Comparison of ENCODE assay signal across 14 cellular contexts in genomic region chr14:71803539-71804260, GRCh38.
DNase-seq lines count a peak whose midpoint lies in the region; ATAC-seq, FAIRE-seq and TF ChIP-seq lines count a peak whose summit lies in the region.
"Had no signal": no experiment of that assay in that cellular context is flagged by ENCODE, and none has a peak within 500 bp of the region (broad histone marks: within the 10 kb centered on the region; RNA-seq: fewer than 3 reads in every experiment).

No MANE protein-coding gene starts in this region.

- no peak for FAIRE-seq in bronchial epithelial cell (lab: Jason Lieb, UNC)

- H3K36me3 ChIP-seq in bronchial epithelial cell (ENCODE audit: control insufficient read depth, insufficient read depth, low read length) = no peaks in the 10 kb centered on the region
- no peaks in the 10 kb centered on the region for H3K36me3 ChIP-seq in left lung
- H3K36me3 ChIP-seq: BE2C, gastrocnemius medialis had no signal

- H3K4me3 ChIP-seq in bronchial epithelial cell (ENCODE audit: low read depth, low read length) = no peak overlapping the region
- H3K4me3 ChIP-seq in left lung = no peak overlapping the region
- H3K4me3 ChIP-seq: gastrocnemius medialis had no signal

- H3K9me3 ChIP-seq in left lung = no peaks in the 10 kb centered on the region
- H3K9me3 ChIP-seq: BE2C, gastrocnemius medialis had no signal

- intact Hi-C loops in left lung (cut with DNase I) = no loop called here

- H3K4me1 ChIP-seq in left lung = peaks cover 4 to 8% of the 10 kb centered on the region in 2 donors
- H3K4me1 ChIP-seq: BE2C, gastrocnemius medialis had no signal

- TF ChIP-seq CTCF in bronchial epithelial cell (IDR thresholded peaks at IDR 0.05; ENCODE audit: insufficient read depth, low read length, severe bottlenecking) (no peak), left lung (IDR thresholded peaks at IDR 0.05) (no peak)

- H3K27ac ChIP-seq in left lung = peak overlapping the region; percentile 16 to 46
- H3K27ac ChIP-seq: gastrocnemius medialis had no signal

- H3K27me3 ChIP-seq in bronchial epithelial cell (ENCODE audit: control insufficient read depth, insufficient read depth, low read length) = no peaks in the 10 kb centered on the region
- H3K27me3 ChIP-seq in left lung = no peaks in the 10 kb centered on the region
- H3K27me3 ChIP-seq: gastrocnemius medialis had no signal

- peak; percentile 5 for ATAC-seq in left lung
- ATAC-seq: gastrocnemius medialis had no signal

- DNase-seq in COLO829 (ENCODE audit: low spot score) (peak; percentile 70), M059J (ENCODE audit: low read depth) (peak; percentile 93), bronchial epithelial cell (ENCODE audit: low read depth) (peak; percentile 88), left lung (no peak), NCI-H82 treated with DMSO at 0.1 percent for 48 hours (lab: John Stamatoyannopoulos, UW; ENCODE audit: unreplicated experiment) (no peak), NCI-H345 treated with DMSO at 0.1 percent for 48 hours (lab: John Stamatoyannopoulos, UW; ENCODE audit: unreplicated experiment) (no peak), cerebellar nuclear complex (lab: John Stamatoyannopoulos, UW) (no peak)
- no peak for DNase-seq in stimulated activated CD4-positive, alpha-beta T cell treated with anti-CD3 and anti-CD28 coated beads, Interleukin-4, amount 100 ng/mL, for 4 hours
- DNase-seq: activated effector memory CD4-positive, alpha-beta T cell treated with anti-CD3 and anti-CD28 coated beads, Interleukin-2, amount 50 U/mL, for 16 hours; BE2C; gastrocnemius medialis; NCI-H2081; stimulated activated CD4-positive, alpha-beta T cell treated with anti-CD3 and anti-CD28 coated beads, Interleukin-15, amount 100 ng/mL, for 24 hours; T-helper 2 cell had no signal

Comparison
In these comparisons a context has a peak if more than half of its experiments do, and no peak if none do; other contexts are left out.
1. DNase-seq: peak in COLO829 (single experiment), M059J (single experiment) and bronchial epithelial cell (single experiment); none in left lung (0 of 2), NCI-H82 treated with DMSO at 0.1 percent for 48 hours (single experiment), stimulated activated CD4-positive, alpha-beta T cell treated with anti-CD3 and anti-CD28 coated beads, Interleukin-4, amount 100 ng/mL, for 4 hours (0 of 2), NCI-H345 treated with DMSO at 0.1 percent for 48 hours (single experiment) and cerebellar nuclear complex (0 of 2).